ENCODE assay signal across 28 cellular contexts in genomic region chr9:14447103-14447502, GRCh38.
"Had no signal": no experiment of that assay in that cellular context is flagged by ENCODE, and none has a peak within 500 bp of the region (broad histone marks: within the 10 kb centered on the region; RNA-seq: fewer than 3 reads in every experiment).

No MANE protein-coding gene starts in this region.

- H3K9me3 ChIP-seq: colonic mucosa, esophagus squamous epithelium, gastroesophageal sphincter had no signal

- H3K4me1 ChIP-seq: colonic mucosa, esophagus muscularis mucosa, esophagus squamous epithelium, foreskin keratinocyte, gastrocnemius medialis, gastroesophageal sphincter, heart left ventricle, heart right ventricle had no signal

- DNase-seq: colonic mucosa; cortex of kidney; dermis blood vessel endothelial cell; dorsolateral prefrontal cortex; effector CD4-positive, alpha-beta T cell; effector CD8-positive, alpha-beta T cell; effector memory CD4-positive, alpha-beta T cell; effector memory CD8-positive, alpha-beta T cell; endodermal cell; erythroblast; esophagus squamous epithelium; foreskin fibroblast; foreskin keratinocyte; foreskin melanocyte; gastrocnemius medialis; glutamatergic neuron; head of caudate nucleus; heart left ventricle; heart right ventricle had no signal

- H3K27ac ChIP-seq: colonic mucosa, coronary artery, dorsolateral prefrontal cortex, epithelial cell of prostate, esophagus muscularis mucosa, esophagus squamous epithelium, foreskin keratinocyte, gastrocnemius medialis, gastroesophageal sphincter, heart left ventricle, heart right ventricle, hepatocyte had no signal

- H3K36me3 ChIP-seq: colonic mucosa, esophagus muscularis mucosa, esophagus squamous epithelium, gastrocnemius medialis, gastroesophageal sphincter, heart left ventricle, heart right ventricle had no signal

- H3K4me2 ChIP-seq: hepatocyte had no signal

- H3K4me3 ChIP-seq: colonic mucosa, coronary artery, dorsolateral prefrontal cortex, esophagus muscularis mucosa, esophagus squamous epithelium, gastrocnemius medialis, gastroesophageal sphincter, heart left ventricle, heart right ventricle, hepatocyte had no signal

- ATAC-seq: effector memory CD8-positive, alpha-beta T cell; esophagus mucosa; foreskin keratinocyte; gastrocnemius medialis; gastroesophageal sphincter; heart left ventricle; heart right ventricle had no signal

- H3K27me3 ChIP-seq: colonic mucosa, esophagus muscularis mucosa, esophagus squamous epithelium, gastrocnemius medialis, gastroesophageal sphincter, heart left ventricle, heart right ventricle, hepatocyte had no signal

- FAIRE-seq: colon, endometrium, endothelial cell of umbilical vein had no signal

- H2AFZ ChIP-seq: hepatocyte had no signal

- H3K79me2 ChIP-seq: hepatocyte had no signal
